Comparison of ENCODE assay signal across 30 cellular contexts in the genomic region with DNA sequence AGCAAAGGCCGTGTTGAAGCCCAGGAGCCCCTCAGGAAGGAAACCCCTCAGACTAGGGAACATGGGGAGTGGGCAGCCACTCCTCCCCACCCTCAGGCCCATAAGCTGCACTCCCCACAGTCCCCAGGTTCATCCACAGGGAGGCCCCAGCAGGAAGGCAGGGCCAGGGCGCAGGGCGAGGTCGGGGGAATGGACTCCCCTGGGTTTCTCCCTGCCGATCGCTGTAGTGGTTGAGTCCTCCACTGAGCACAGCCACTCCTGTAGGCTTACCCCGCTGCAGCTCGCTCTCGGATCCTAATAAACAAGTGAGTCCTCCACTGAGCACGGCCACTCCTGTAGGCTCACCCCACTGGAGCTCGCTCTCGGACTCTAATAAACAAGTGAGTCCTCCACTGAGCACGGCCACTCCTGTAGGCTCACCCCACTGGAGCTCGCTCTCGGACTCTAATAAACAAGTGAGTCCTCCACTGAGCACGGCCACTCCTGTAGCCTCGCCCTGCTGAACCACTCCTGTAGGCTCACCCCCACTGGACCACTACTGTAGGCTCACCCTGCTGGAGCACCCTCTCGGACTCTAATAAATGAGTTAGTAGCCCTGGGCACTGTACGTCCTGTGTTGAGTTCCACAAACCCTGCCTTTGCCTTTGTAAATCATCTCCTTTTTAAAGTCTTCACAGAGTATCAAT. TPM values are rescaled to one million over a fixed set of nuclear protein-coding genes. Genes with fewer than 3 reads are reported as not detected.
DNase-seq lines count a peak whose midpoint lies in the region; ATAC-seq, FAIRE-seq and TF ChIP-seq lines count a peak whose summit lies in the region.
"Had no signal": no experiment of that assay in that cellular context is flagged by ENCODE, and none has a peak within 500 bp of the region (broad histone marks: within the 10 kb centered on the region; RNA-seq: fewer than 3 reads in every experiment).

No MANE protein-coding gene starts in this region.

- POLR2A ChIA-PET in Caco-2 (lab: Charles Lee) (interaction anchor here (0.8 kb wide), 1 partner anchor 64 kb away, joined by 3 read pairs; no protein-coding TSS in a partner anchor), endothelial cell of umbilical vein (lab: Charles Lee) (no interaction called here)
- POLR2A ChIA-PET in activated CD4-positive, alpha-beta T cell treated with anti-CD3 and anti-CD28 coated beads for 36 hours (lab: Charles Lee): no interaction called here

- no peak overlapping the region for H3K9ac ChIP-seq in endothelial cell of umbilical vein (replicated peaks; ENCODE audit: extremely low read depth, insufficient read depth, low read length)
- no peak overlapping the region for H3K9ac ChIP-seq in kidney (ENCODE audit: low read length in 2 of 2)
- H3K9ac ChIP-seq: BLaER1 had no signal

- H3K4me3 ChIP-seq in Caco-2 (ENCODE audit: low read depth, low read length) (no peak overlapping the region), endothelial cell of umbilical vein (replicated peaks in 1 of 3; ENCODE audit: insufficient read depth in 1 of 3, low read depth in 1 of 3, low read length in 3 of 3) (no peak overlapping the region), kidney (ENCODE audit: low read length in 2 of 2) (no peak overlapping the region)
- H3K4me3 ChIP-seq: BLaER1, prostate gland, thoracic aorta had no signal

- H2AFZ ChIP-seq in endothelial cell of umbilical vein (ENCODE audit: low read depth, low read length): no peak overlapping the region

- H3K36me3 ChIP-seq in Caco-2 (ENCODE audit: control insufficient read depth, insufficient read depth, low read length): no peaks in the 10 kb centered on the region
- H3K36me3 ChIP-seq in endothelial cell of umbilical vein (ENCODE audit: control insufficient read depth in 2 of 2, extremely low read depth in 1 of 2, insufficient read depth in 2 of 2, low read length in 2 of 2): no peaks in the 10 kb centered on the region
- H3K36me3 ChIP-seq in kidney (ENCODE audit: control insufficient read depth in 1 of 2, insufficient read depth in 2 of 2, low read length in 2 of 2): no peaks in the 10 kb centered on the region
- H3K36me3 ChIP-seq: BLaER1, prostate gland, thoracic aorta had no signal

- no peak overlapping the region for H3K27ac ChIP-seq in endothelial cell of umbilical vein (ENCODE audit: insufficient read depth, low read depth, low read length)
- H3K27ac ChIP-seq in kidney (ENCODE audit: low read depth in 2 of 2, low read length in 2 of 2): peak overlapping the region in 1 of 2 donors; percentile 60
- H3K27ac ChIP-seq: BLaER1, thoracic aorta had no signal

- no TSS peak for BruUV-seq in Caco-2 (replicated peaks; lab: Mats Ljungman, UMichigan)
- BruUV-seq in endothelial cell of umbilical vein (replicated peaks; lab: Mats Ljungman, UMichigan): no TSS peak

- ATAC-seq in stimulated activated memory B cell treated with anti-CD40 and anti-IgM and Interleukin-4, amounts not matched to agents 10 μg/mL and 1 μg/mL and 100 μg/mL, for 72 hours: peak; percentile 24
- ATAC-seq in activated CD4-positive, alpha-beta T cell treated with anti-CD3 and anti-CD28 coated beads for 36 hours: no peak
- ATAC-seq: naive thymus-derived CD8-positive, alpha-beta T cell had no signal

- no peaks in the 10 kb centered on the region for H3K9me3 Mint-ChIP-seq in Caco-2 (ENCODE audit: unreplicated experiment)
- no peaks in the 10 kb centered on the region for H3K9me3 Mint-ChIP-seq in stimulated activated memory B cell treated with anti-CD40 and anti-IgM and Interleukin-4, amounts not matched to agents 10 μg/mL and 1 μg/mL and 100 μg/mL, for 72 hours
- H3K9me3 Mint-ChIP-seq in activated CD4-positive, alpha-beta T cell treated with anti-CD3 and anti-CD28 coated beads for 36 hours (ENCODE audit: low read depth): no peaks in the 10 kb centered on the region
- H3K9me3 Mint-ChIP-seq: activated naive CD4-positive, alpha-beta T cell treated with anti-CD3 and anti-CD28 coated beads for 36 hours; activated T-cell treated with anti-CD3 and anti-CD28 coated beads, Interleukin-2, amount 50 U/mL, for 24 hours; mesothelial cell of epicardium; naive thymus-derived CD8-positive, alpha-beta T cell had no signal

- H3K4me1 ChIP-seq in Caco-2: peaks cover 24% of the 10 kb centered on the region
- no peaks in the 10 kb centered on the region for H3K4me1 ChIP-seq in endothelial cell of umbilical vein (ENCODE audit: control insufficient read depth, extremely low read depth, insufficient read depth, low read length)
- peaks cover 5 to 17% of the 10 kb centered on the region in 2 donors for H3K4me1 ChIP-seq in kidney (ENCODE audit: control insufficient read depth in 1 of 2, insufficient read depth in 1 of 2, low read depth in 1 of 2, low read length in 2 of 2)
- H3K4me1 ChIP-seq: prostate gland had no signal

- no peak overlapping the region for H3K4me2 ChIP-seq in endothelial cell of umbilical vein (ENCODE audit: insufficient read depth, low read length)

- H3K79me2 ChIP-seq in endothelial cell of umbilical vein (ENCODE audit: control insufficient read depth, insufficient read depth, low read length): no peaks in the 10 kb centered on the region

- intact Hi-C loops in Caco-2 (cut with micrococcal nuclease; ENCODE audit: unreplicated experiment) (loop anchor here (10.0 kb wide), 1 partner anchor 46 kb away; no protein-coding TSS in a partner anchor), endothelial cell of umbilical vein (cut with micrococcal nuclease) (no loop called here), kidney (cut with DNase I) (no loop called here)
- intact Hi-C loops in activated CD4-positive, alpha-beta T cell treated with anti-CD3 and anti-CD28 coated beads for 36 hours (cut with DNase I, micrococcal nuclease): no loop called here

- peak overlapping the region; percentile 38 for H3K27ac Mint-ChIP-seq in Caco-2 (ENCODE audit: unreplicated experiment)
- no peak overlapping the region for H3K27ac Mint-ChIP-seq in stimulated activated memory B cell treated with anti-CD40 and anti-IgM and Interleukin-4, amounts not matched to agents 10 μg/mL and 1 μg/mL and 100 μg/mL, for 72 hours
- no peak overlapping the region for H3K27ac Mint-ChIP-seq in activated CD4-positive, alpha-beta T cell treated with anti-CD3 and anti-CD28 coated beads for 36 hours
- H3K27ac Mint-ChIP-seq: activated naive CD4-positive, alpha-beta T cell treated with anti-CD3 and anti-CD28 coated beads for 36 hours; activated T-cell treated with anti-CD3 and anti-CD28 coated beads, Interleukin-2, amount 50 U/mL, for 24 hours; mesothelial cell of epicardium; naive thymus-derived CD8-positive, alpha-beta T cell had no signal

- H3K9me3 ChIP-seq in Caco-2: no peaks in the 10 kb centered on the region
- no peaks in the 10 kb centered on the region for H3K9me3 ChIP-seq in endothelial cell of umbilical vein (replicated peaks; ENCODE audit: control insufficient read depth, insufficient read depth, low read length)
- no peaks in the 10 kb centered on the region for H3K9me3 ChIP-seq in kidney (ENCODE audit: control insufficient read depth in 1 of 2, low read length in 2 of 2)
- H3K9me3 ChIP-seq: BLaER1, prostate gland, thoracic aorta had no signal

- TF ChIP-seq CTCF in Caco-2 (IDR thresholded peaks at IDR 0.05; ENCODE audit: insufficient read depth in 1 of 2, low read depth in 1 of 2, low read length in 1 of 2, severe bottlenecking in 1 of 2, unreplicated experiment in 1 of 2) (no peak), endothelial cell of umbilical vein (IDR thresholded peaks at IDR 0.05; ENCODE audit: extremely low read depth in 1 of 2, insufficient read depth in 1 of 2, low read depth in 1 of 2, low read length in 2 of 2) (no peak), kidney (IDR thresholded peaks at IDR 0.05; ENCODE audit: borderline replicate concordance, extremely low read depth, insufficient read depth) (no peak), D721Med (IDR thresholded peaks at IDR 0.05; ENCODE audit: insufficient read depth, missing control alignments) (no peak)

- no peaks in the 10 kb centered on the region for H3K4me1 Mint-ChIP-seq in Caco-2 (ENCODE audit: low read depth, unreplicated experiment)
- no peaks in the 10 kb centered on the region for H3K4me1 Mint-ChIP-seq in stimulated activated memory B cell treated with anti-CD40 and anti-IgM and Interleukin-4, amounts not matched to agents 10 μg/mL and 1 μg/mL and 100 μg/mL, for 72 hours
- no peaks in the 10 kb centered on the region for H3K4me1 Mint-ChIP-seq in activated CD4-positive, alpha-beta T cell treated with anti-CD3 and anti-CD28 coated beads for 36 hours

- CTCF ChIA-PET in Caco-2 (lab: Charles Lee): no interaction called here
- CTCF ChIA-PET in endothelial cell of umbilical vein (lab: Charles Lee): no interaction called here
- CTCF ChIA-PET in activated CD4-positive, alpha-beta T cell treated with anti-CD3 and anti-CD28 coated beads for 36 hours (lab: Charles Lee): interaction anchor here (0.6 kb wide), 1 partner anchor 14 kb away, joined by 3 read pairs; no protein-coding TSS in a partner anchor

- no peak overlapping the region for H3K4me3 Mint-ChIP-seq in Caco-2 (ENCODE audit: unreplicated experiment)
- H3K4me3 Mint-ChIP-seq in stimulated activated memory B cell treated with anti-CD40 and anti-IgM and Interleukin-4, amounts not matched to agents 10 μg/mL and 1 μg/mL and 100 μg/mL, for 72 hours: no peak overlapping the region
- no peak overlapping the region for H3K4me3 Mint-ChIP-seq in activated CD4-positive, alpha-beta T cell treated with anti-CD3 and anti-CD28 coated beads for 36 hours
- H3K4me3 Mint-ChIP-seq: activated naive CD4-positive, alpha-beta T cell treated with anti-CD3 and anti-CD28 coated beads for 36 hours; activated T-cell treated with anti-CD3 and anti-CD28 coated beads, Interleukin-2, amount 50 U/mL, for 24 hours; mesothelial cell of epicardium; naive thymus-derived CD8-positive, alpha-beta T cell had no signal

- no peak for TF ChIP-seq POLR2A in endothelial cell of umbilical vein (IDR thresholded peaks at IDR 0.05; ENCODE audit: low read depth, low read length)

- FAIRE-seq in endothelial cell of umbilical vein (lab: Jason Lieb, UNC) (peak; percentile 15), kidney (lab: Jason Lieb, UNC) (no peak), D721Med (lab: Jason Lieb, UNC) (no peak)
- FAIRE-seq: frontal cortex, H54, small intestine had no signal

- H3K27me3 Mint-ChIP-seq in Caco-2 (ENCODE audit: insufficient read depth, unreplicated experiment): no peaks in the 10 kb centered on the region
- peaks cover 48% of the 10 kb centered on the region for H3K27me3 Mint-ChIP-seq in stimulated activated memory B cell treated with anti-CD40 and anti-IgM and Interleukin-4, amounts not matched to agents 10 μg/mL and 1 μg/mL and 100 μg/mL, for 72 hours
- peaks cover 3% of the 10 kb centered on the region for H3K27me3 Mint-ChIP-seq in activated CD4-positive, alpha-beta T cell treated with anti-CD3 and anti-CD28 coated beads for 36 hours

- no peaks in the 10 kb centered on the region for H3K9me1 ChIP-seq in endothelial cell of umbilical vein (replicated peaks; ENCODE audit: control insufficient read depth, extremely low read depth, insufficient read depth, low read length)

- peak in 1 of 2 experiments; percentile 17 for DNase-seq in Caco-2
- no peak for DNase-seq in endothelial cell of umbilical vein (ENCODE audit: low read depth, low spot score)
- DNase-seq in kidney: peak; percentile 60
- DNase-seq in D721Med (ENCODE audit: insufficient read length, low spot score): no peak
- no peak for DNase-seq in activated T-cell treated with anti-CD3 and anti-CD28 coated beads, Interleukin-2, amount 50 U/mL, for 48 hours
- no peak for DNase-seq in NCI-H526 (lab: John Stamatoyannopoulos, UW)
- DNase-seq in activated CD4-positive, alpha-beta T cell treated with anti-CD3 and anti-CD28 coated beads for 36 hours: no peak
- DNase-seq: activated naive CD4-positive, alpha-beta T cell treated with anti-CD3 and anti-CD28 coated beads for 36 hours; activated T-cell treated with anti-CD3 and anti-CD28 coated beads, Interleukin-2, amount 50 U/mL, for 24 hours; anterior cingulate cortex; cerebellar nuclear complex; EL; erythroblast; kidney glomerular epithelial cell; NCI-H1092 treated with DMSO at 0.1 percent for 48 hours; NCI-H1930; NCI-H2227 treated with DMSO at 0.1 percent for 48 hours; NCI-H82; SHP77; small intestine; stimulated activated naive CD4-positive, alpha-beta T cell; SW 1271 had no signal

- H4K20me1 ChIP-seq in endothelial cell of umbilical vein (replicated peaks; ENCODE audit: control insufficient read depth, extremely low read depth, insufficient read depth, low read length): no peaks in the 10 kb centered on the region
- H4K20me1 ChIP-seq: BLaER1 had no signal

- no peaks in the 10 kb centered on the region for H3K27me3 ChIP-seq in Caco-2 (replicated peaks; ENCODE audit: control insufficient read depth, insufficient read depth, low read length)
- H3K27me3 ChIP-seq in endothelial cell of umbilical vein (ENCODE audit: control insufficient read depth in 2 of 2, insufficient read depth in 2 of 2, low read length in 2 of 2): peaks cover 0 to 2% of the 10 kb centered on the region in 2 experiments

- dilution Hi-C loops in endothelial cell of umbilical vein (cut with MboI; ENCODE audit: extremely low pct_ligation_motif_present, low sequenced_read_pairs): no loop called here

- no peaks in the 10 kb centered on the region for H3K36me3 Mint-ChIP-seq in Caco-2 (ENCODE audit: insufficient read depth, unreplicated experiment)
- no peaks in the 10 kb centered on the region for H3K36me3 Mint-ChIP-seq in stimulated activated memory B cell treated with anti-CD40 and anti-IgM and Interleukin-4, amounts not matched to agents 10 μg/mL and 1 μg/mL and 100 μg/mL, for 72 hours
- H3K36me3 Mint-ChIP-seq in activated CD4-positive, alpha-beta T cell treated with anti-CD3 and anti-CD28 coated beads for 36 hours (ENCODE audit: low read depth): no peaks in the 10 kb centered on the region
- H3K36me3 Mint-ChIP-seq: mesothelial cell of epicardium; naive thymus-derived CD8-positive, alpha-beta T cell had no signal

RNA-seq across cellular contexts. Expression of gene COL18A1, which starts 16.2 kb away (rescaled TPM):
- 160 and 170 TPM in 2 replicates for total RNA-seq in Caco-2 (2022)
- 252 and 274 TPM in 2 replicates for total RNA-seq in endothelial cell of umbilical vein
- polyA plus RNA-seq in endothelial cell of umbilical vein: 198 and 296 TPM in 2 replicates
- polyA plus RNA-seq in endothelial cell of umbilical vein (2011; cell fraction: cytosol; rRNA removed): 141 and 210 TPM in 2 replicates
- polyA plus RNA-seq in endothelial cell of umbilical vein (2011; cell fraction: nucleus; rRNA removed): 261 and 289 TPM in 2 replicates
- polyA plus RNA-seq in endothelial cell of umbilical vein (2012): 99.3 and 197 TPM in 2 replicates
- 51.4 and 59.0 TPM in 2 replicates for polyA minus RNA-seq in endothelial cell of umbilical vein
- polyA minus RNA-seq in endothelial cell of umbilical vein (2011; cell fraction: cytosol; rRNA and poly(A)+ RNA removed): not detected
- polyA minus RNA-seq in endothelial cell of umbilical vein (2011; cell fraction: nucleus; rRNA and poly(A)+ RNA removed): 37.0 and 65.1 TPM in 2 replicates
- 316 TPM for total RNA-seq in kidney
- polyA plus RNA-seq in kidney (ENCODE audit: insufficient read depth, low read depth, low replicate concordance): 150 TPM
- total RNA-seq in activated CD4-positive, alpha-beta T cell treated with anti-CD3 and anti-CD28 coated beads for 36 hours: 1 to 10 TPM; 8.0 to 8.8 TPM

Comparison
In these comparisons a context has a peak if more than half of its experiments do, and no peak if none do; other contexts are left out.
1. RNA of gene COL18A1, which starts 16.2 kb away (total RNA-seq): 316 TPM in kidney (single experiment), 252 to 274 TPM in endothelial cell of umbilical vein and 160 to 170 TPM in Caco-2; 8.0 to 8.8 TPM in activated CD4-positive, alpha-beta T cell treated with anti-CD3 and anti-CD28 coated beads for 36 hours; every median in the first group is over 10 times any median in the second.